ENCODE assay signal across 1 cellular context in genomic region chr16:685967-686366, GRCh38.
TF ChIP-seq lines count a peak whose summit lies in the region.

No MANE protein-coding gene starts in this region.

TF ChIP-seq in A549, 52 proteins besides CTCF, POLR2A, EP300 and RAD21 (continued from another document):
- no peak for TF ChIP-seq REST (IDR thresholded peaks at IDR 0.05)
TF ChIP-seq in A549: peak in this region for 1.
